In the genomic region with DNA sequence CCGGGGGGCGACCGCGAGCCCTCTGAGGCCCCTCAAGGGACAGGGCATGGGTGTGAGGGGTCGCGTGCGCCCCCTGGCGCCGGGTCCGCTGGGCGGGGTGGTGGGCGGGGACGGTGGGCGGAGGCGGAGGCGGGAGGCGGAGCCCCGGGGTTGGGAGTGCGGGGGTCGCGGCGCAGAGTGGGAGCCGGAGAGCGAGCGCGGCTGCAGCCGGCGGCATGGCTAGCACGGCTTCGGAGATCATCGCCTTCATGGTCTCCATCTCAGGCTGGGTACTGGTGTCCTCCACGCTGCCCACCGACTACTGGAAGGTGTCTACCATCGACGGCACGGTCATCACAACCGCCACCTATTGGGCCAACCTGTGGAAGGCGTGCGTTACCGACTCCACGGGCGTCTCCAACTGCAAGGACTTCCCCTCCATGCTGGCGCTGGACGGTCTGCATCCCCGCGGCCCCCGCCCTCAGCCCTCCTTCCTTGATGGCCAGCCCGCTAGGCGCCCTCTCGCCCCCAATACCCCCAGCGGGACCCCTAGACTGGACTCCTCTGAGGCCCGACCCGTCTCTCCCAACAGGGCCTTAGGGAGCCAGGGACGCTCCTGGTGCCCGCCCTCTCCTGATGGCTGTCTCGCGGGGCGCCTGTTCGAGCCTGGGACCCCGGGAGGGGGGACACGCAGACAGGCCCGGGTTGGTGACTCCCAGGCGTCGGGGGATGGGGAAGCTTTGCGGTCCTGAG, we compare ENCODE assay signal across 8 cellular contexts. TPM values are rescaled to one million over a fixed set of nuclear protein-coding genes. Genes with fewer than 3 reads are reported as not detected.
A peak's percentile ranks its signal among the peaks of the same experiment; 100 is the strongest.
DNase-seq lines count a peak whose midpoint lies in the region; ATAC-seq, FAIRE-seq and TF ChIP-seq lines count a peak whose summit lies in the region.

A gene with protein sequence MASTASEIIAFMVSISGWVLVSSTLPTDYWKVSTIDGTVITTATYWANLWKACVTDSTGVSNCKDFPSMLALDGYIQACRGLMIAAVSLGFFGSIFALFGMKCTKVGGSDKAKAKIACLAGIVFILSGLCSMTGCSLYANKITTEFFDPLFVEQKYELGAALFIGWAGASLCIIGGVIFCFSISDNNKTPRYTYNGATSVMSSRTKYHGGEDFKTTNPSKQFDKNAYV (plus strand): TSS at position 182 of the 732 bp plus-strand sequence. CDS start 34 bp downstream, at position 216.

- peaks cover 51% of the 10 kb centered on the region for H3K27me3 ChIP-seq in upper lobe of right lung

- H3K4me1 Mint-ChIP-seq in activated naive CD4-positive, alpha-beta T cell treated with anti-CD3 and anti-CD28 coated beads, Interleukin-2, amount 50 U/mL, for 24 hours, result peaks cover 10% of the 10 kb centered on the region

- no peaks in the 10 kb centered on the region for H3K9me3 Mint-ChIP-seq in activated naive CD4-positive, alpha-beta T cell treated with anti-CD3 and anti-CD28 coated beads, Interleukin-2, amount 50 U/mL, for 24 hours

- no peaks in the 10 kb centered on the region for H3K36me3 ChIP-seq in upper lobe of right lung

- H3K4me3 Mint-ChIP-seq in activated naive CD4-positive, alpha-beta T cell treated with anti-CD3 and anti-CD28 coated beads, Interleukin-2, amount 50 U/mL, for 24 hours, result peak within 1 kb of the TSS; percentile 42

- H3K9me3 ChIP-seq in upper lobe of right lung, result no peaks in the 10 kb centered on the region

- in situ Hi-C loops in astrocyte of the cerebellum (cut with HindIII; ENCODE audit: low sequenced_read_pairs), result no loop called here

- H3K27me3 Mint-ChIP-seq in activated naive CD4-positive, alpha-beta T cell treated with anti-CD3 and anti-CD28 coated beads, Interleukin-2, amount 50 U/mL, for 24 hours, result peaks cover 50% of the 10 kb centered on the region

- H3K4me1 ChIP-seq in upper lobe of right lung, result peaks cover 5% of the 10 kb centered on the region

- intact Hi-C loops in upper lobe of right lung (cut with DNase I), result no loop called here

- H3K27ac ChIP-seq in upper lobe of right lung, result no peak within 1 kb of the TSS

- peak within 1 kb of the TSS; percentile 24 for H3K4me3 ChIP-seq in astrocyte of the cerebellum (ENCODE audit: low read depth, low read length)
- peak within 1 kb of the TSS; percentile 17 for H3K4me3 ChIP-seq in upper lobe of right lung

- FAIRE-seq in urothelium cell line (lab: Jason Lieb, UNC), result no peak

- peak; percentile 29 for TF ChIP-seq CTCF in astrocyte of the cerebellum (IDR thresholded peaks at IDR 0.05; ENCODE audit: low read depth, low read length, missing control alignments)
- TF ChIP-seq CTCF in upper lobe of right lung (IDR thresholded peaks at IDR 0.05), result no peak

- DNase-seq in activated naive CD4-positive, alpha-beta T cell treated with Interleukin-2 at 50 U/mL for 16 hours, result no peak
- no peak for DNase-seq in astrocyte of the cerebellum (ENCODE audit: low read depth)
- peak; percentile 80 for DNase-seq in left kidney (ENCODE audit: low read depth, low spot score)
- DNase-seq in upper lobe of right lung, result no peak
- DNase-seq in urothelium cell line (ENCODE audit: low spot score), result no peak
- DNase-seq in mesenteric fat pad (ENCODE audit: low spot score), result no peak

- peak; percentile 53 for ATAC-seq in upper lobe of right lung
- no peak for ATAC-seq in HG02885 (IDR thresholded peaks at IDR 0.05; ENCODE audit: poor library complexity, unreplicated experiment)

- no peak within 1 kb of the TSS for H3K27ac Mint-ChIP-seq in activated naive CD4-positive, alpha-beta T cell treated with anti-CD3 and anti-CD28 coated beads, Interleukin-2, amount 50 U/mL, for 24 hours

- H3K36me3 Mint-ChIP-seq in activated naive CD4-positive, alpha-beta T cell treated with anti-CD3 and anti-CD28 coated beads, Interleukin-2, amount 50 U/mL, for 24 hours, result peaks cover 2% of the 10 kb centered on the region

RNA-seq across cellular contexts. Expression of the gene that starts here (rescaled TPM):
- total RNA-seq in upper lobe of right lung (2.2 TPM), mesenteric fat pad (not detected)
